8 cellular contexts compared by ENCODE assay signal in the genomic region with DNA sequence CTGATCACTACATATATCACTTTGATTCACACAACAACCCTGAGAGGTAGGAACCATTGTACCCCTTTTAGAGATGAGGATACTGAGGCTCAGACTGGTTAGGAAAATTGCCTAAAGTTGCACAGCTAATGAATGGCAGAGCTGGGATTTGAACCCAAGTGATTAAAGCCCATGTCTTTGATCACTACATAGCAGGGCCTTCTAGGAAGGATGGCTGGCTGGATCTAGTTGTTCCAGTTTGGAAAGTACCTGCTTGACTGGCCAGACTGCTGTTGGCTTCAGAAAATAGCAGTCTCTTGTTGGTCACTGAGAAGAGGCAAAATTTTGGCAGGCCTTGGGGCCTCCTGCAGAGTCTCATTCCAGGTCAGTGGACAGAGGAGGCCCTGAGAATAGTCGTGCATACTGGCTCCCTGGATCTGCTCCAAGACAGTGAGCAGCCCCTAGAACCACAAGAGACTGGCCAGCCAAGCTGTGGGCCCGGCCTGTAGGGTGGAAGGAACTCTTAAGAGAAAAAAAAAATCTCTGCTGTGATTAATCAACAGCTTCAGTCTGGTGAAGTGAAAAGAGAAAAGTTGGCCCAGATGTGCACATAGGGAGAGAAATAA. TPM values are rescaled to one million over a fixed set of nuclear protein-coding genes. Genes with fewer than 3 reads are reported as not detected.
DNase-seq lines count a peak whose midpoint lies in the region; ATAC-seq, FAIRE-seq and TF ChIP-seq lines count a peak whose summit lies in the region.

No MANE protein-coding gene starts in this region.

- H3K36me3 Mint-ChIP-seq in chondrocyte (ENCODE audit: low read depth) = peaks cover 7% of the 10 kb centered on the region

- 30% methylated on average over 2 of the region's 2 CpGs for WGBS in HepG2 (ENCODE audit: low lambda C conversion rate)
- 14 to 16% methylated on average over 2 of the region's 2 CpGs for WGBS in thyroid gland, 2 donors

- no peak overlapping the region for H3K4me3 ChIP-seq in HepG2 (replicated peaks in 1 of 3; ENCODE audit: insufficient read depth in 1 of 3, low read depth in 2 of 3, low read length in 3 of 3)
- no peak overlapping the region for H3K4me3 ChIP-seq in thyroid gland (replicated peaks in 1 of 3)
- no peak overlapping the region for H3K4me3 ChIP-seq in colonic mucosa

- no peaks in the 10 kb centered on the region for H3K27me3 Mint-ChIP-seq in chondrocyte (ENCODE audit: low read depth)

- FAIRE-seq in HepG2 (lab: Jason Lieb, UNC) = peak; percentile 55

- peak; percentile 55 for DNase-seq in activated effector memory CD4-positive, alpha-beta T cell treated with anti-CD3 and anti-CD28 coated beads, Interleukin-2, amount 50 U/mL, for 16 hours
- no peak for DNase-seq in activated effector memory CD4-positive, alpha-beta T cell treated with Interleukin-2 at 50 U/mL for 16 hours
- no peak for DNase-seq in chondrocyte (ENCODE audit: low spot score)
- DNase-seq in HepG2 (ENCODE audit: low spot score) = no peak
- DNase-seq in thyroid gland = peak; percentile 98 to 99
- DNase-seq in NCI-H2171 (lab: John Stamatoyannopoulos, UW) = no peak
- DNase-seq in GOT3 (lab: John Stamatoyannopoulos, UW) = no peak
- no peak for DNase-seq in colonic mucosa

- H3K9ac ChIP-seq in HepG2 (ENCODE audit: insufficient read depth, low read depth, low read length) (peak overlapping the region; percentile 48; the same call in 1 of the 2 replicates), colonic mucosa (ENCODE audit: low read depth in 2 of 2, low read length in 2 of 2) (no peak overlapping the region)

- TF ChIP-seq EP300 in HepG2 (IDR thresholded peaks at IDR 0.05; ENCODE audit: low read depth in 2 of 2, low read length in 2 of 2) = no peak
- TF ChIP-seq EP300 in HepG2 (CRISPR knock-in tag; IDR thresholded peaks at IDR 0.05; ENCODE audit: borderline replicate concordance) = no peak

- H4K20me1 ChIP-seq in HepG2 (ENCODE audit: insufficient read depth, low read length) = no peaks in the 10 kb centered on the region

- H3K36me3 ChIP-seq in HepG2 (replicated peaks in 1 of 2; ENCODE audit: control insufficient read depth in 1 of 2, insufficient read depth in 2 of 2, low read length in 2 of 2) (peaks cover 8 to 16% of the 10 kb centered on the region in 2 experiments; a peak in 4 of 5 replicates), thyroid gland (peaks cover 0 to 8% of the 10 kb centered on the region in 2 donors), colonic mucosa (no peaks in the 10 kb centered on the region)

- peak; percentile 35 for ATAC-seq in HepG2

- H3K27me3 ChIP-seq in HepG2 (ENCODE audit: control insufficient read depth in 1 of 2, insufficient read depth in 2 of 2, low read length in 2 of 2) = no peaks in the 10 kb centered on the region
- H3K27me3 ChIP-seq in thyroid gland = no peaks in the 10 kb centered on the region
- H3K27me3 ChIP-seq in colonic mucosa = no peaks in the 10 kb centered on the region

- H3K4me3 Mint-ChIP-seq in chondrocyte (ENCODE audit: unreplicated experiment) = no peak overlapping the region

- in situ Hi-C loops in HepG2 (cut with HindIII; ENCODE audit: extremely low pct_ligation_motif_present, low pct_unique_long_range_greater_than_20kb) = no loop called here

- TF ChIP-seq POLR2A in HepG2 (IDR thresholded peaks at IDR 0.05; ENCODE audit: insufficient read depth in 1 of 2, low read depth in 2 of 2, low read length in 2 of 2) (no peak), thyroid gland (IDR thresholded peaks at IDR 0.05) (no peak)

- H3K4me1 ChIP-seq in HepG2 (ENCODE audit: insufficient read depth, low read length) (peaks cover 28% of the 10 kb centered on the region), thyroid gland (peaks cover 58 to 63% of the 10 kb centered on the region in 2 donors), colonic mucosa (no peaks in the 10 kb centered on the region)

- no peaks in the 10 kb centered on the region for H3K9me3 Mint-ChIP-seq in chondrocyte (ENCODE audit: low read depth)

- no TSS peak for BruUV-seq in HepG2 (replicated peaks; lab: Mats Ljungman, UMichigan)

- TF ChIP-seq CTCF in chondrocyte (IDR thresholded peaks at IDR 0.05) = no peak
- TF ChIP-seq CTCF in HepG2 (CRISPR knock-in tag; IDR thresholded peaks at IDR 0.05) = no peak
- no peak for TF ChIP-seq CTCF in thyroid gland (IDR thresholded peaks at IDR 0.05)
- no peak for TF ChIP-seq CTCF in colonic mucosa (IDR thresholded peaks at IDR 0.05)

- CTCF ChIA-PET in HepG2 (lab: Yijun Ruan, JAX; ENCODE audit: low intra/inter-chr PET ratio, low total read pairs) = no interaction called here

- H3K27ac Mint-ChIP-seq in chondrocyte (ENCODE audit: unreplicated experiment) = peak overlapping the region; percentile 82

- POLR2A ChIA-PET in HepG2 (lab: Yijun Ruan, JAX) = interaction anchor here (0.6 to 2.2 kb wide), 3 partner anchors 9 to 42 kb away, joined by 3 to 13 read pairs (median 3); no protein-coding TSS in a partner anchor

- H3K79me2 ChIP-seq in HepG2 (ENCODE audit: insufficient read depth, low read length) = peaks cover 8% of the 10 kb centered on the region

- H3K27ac ChIP-seq in HepG2 (ENCODE audit: extremely low read length, insufficient read depth, low read length) (peak overlapping the region; percentile 67), thyroid gland (peak overlapping the region; percentile 89 to 92 (median 89)), colonic mucosa (no peak overlapping the region)

- H3K9me3 ChIP-seq in HepG2 (ENCODE audit: low read length) = no peaks in the 10 kb centered on the region
- H3K9me3 ChIP-seq in thyroid gland = no peaks in the 10 kb centered on the region
- no peaks in the 10 kb centered on the region for H3K9me3 ChIP-seq in colonic mucosa

- H3K4me2 ChIP-seq in HepG2 (ENCODE audit: low read depth, low read length) = peak overlapping the region; percentile 54

- H3K4me1 Mint-ChIP-seq in chondrocyte (ENCODE audit: low read depth) = peaks cover 68% of the 10 kb centered on the region

- intact Hi-C loops in HepG2 (cut with micrococcal nuclease; ENCODE audit: unreplicated experiment) (loop anchor here (1.0 kb wide), 2 partner anchors 8 to 55 kb away; no protein-coding TSS in a partner anchor), thyroid gland (cut with DNase I) (no loop called here), colonic mucosa (cut with DNase I) (no loop called here)

- TF ChIP-seq RAD21 in HepG2 (CRISPR knock-in tag; IDR thresholded peaks at IDR 0.05) = no peak

- no peak overlapping the region for H2AFZ ChIP-seq in HepG2 (ENCODE audit: low read length)

TF ChIP-seq in HepG2, 621 proteins besides CTCF, POLR2A, EP300 and RAD21 (continues in another document):
- TF ChIP-seq ZFP36 (IDR thresholded peaks at IDR 0.05; ENCODE audit: borderline replicate concordance, low read depth, low read length, partially characterized antibody) (no peak), ZMAT3 (CRISPR knock-in tag; conservative IDR thresholded peaks at IDR 0.05) (no peak), NCOA1 (CRISPR knock-in tag; IDR thresholded peaks at IDR 0.05) (peak; percentile 40; the same call in 1 of the 2 replicates), ZNF598 (CRISPR knock-in tag; IDR thresholded peaks at IDR 0.05; ENCODE audit: borderline replicate concordance) (0 out of 2 replicates have a peak, but pooled peaks have one; percentile 4), RBFOX2 (IDR thresholded peaks at IDR 0.05; ENCODE audit: low read depth, low read length) (no peak)
- TF ChIP-seq, protein P1, sequence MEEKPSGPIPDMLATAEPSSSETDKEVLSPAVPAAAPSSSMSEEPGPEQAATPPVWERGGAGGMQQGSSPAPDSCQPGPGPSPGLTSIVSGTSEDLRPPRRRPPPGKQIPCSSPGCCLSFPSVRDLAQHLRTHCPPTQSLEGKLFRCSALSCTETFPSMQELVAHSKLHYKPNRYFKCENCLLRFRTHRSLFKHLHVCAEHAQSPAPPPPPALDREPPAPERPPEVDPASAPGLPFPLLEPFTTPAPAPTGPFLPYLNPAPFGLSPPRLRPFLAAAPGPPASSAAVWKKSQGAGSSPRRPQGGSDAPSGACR (CRISPR knock-in tag; IDR thresholded peaks at IDR 0.05) = peak; percentile 55; the same call in 1 of the 2 replicates
- TF ChIP-seq, protein P2, sequence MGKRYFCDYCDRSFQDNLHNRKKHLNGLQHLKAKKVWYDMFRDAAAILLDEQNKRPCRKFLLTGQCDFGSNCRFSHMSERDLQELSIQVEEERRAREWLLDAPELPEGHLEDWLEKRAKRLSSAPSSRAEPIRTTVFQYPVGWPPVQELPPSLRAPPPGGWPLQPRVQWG (CRISPR knock-in tag; IDR thresholded peaks at IDR 0.05; ENCODE audit: borderline replicate concordance, low read depth) = no peak

RNA-seq across cellular contexts. Expression of a gene that starts 17.5 kb away (rescaled TPM):
- total RNA-seq in chondrocyte (25.9 to 28.3 TPM (median 27.0 TPM) in 3 replicates), HepG2 (2016; rRNA removed; fragmentation: Illumina TruSeq; extraction: Trizol) (5.8 and 6.1 TPM in 2 replicates), thyroid gland (10 to 100 TPM; 17.3 to 40.3 (median 35.9) TPM), colonic mucosa (10 to 100 TPM; 38.1 to 41.8 TPM)
- 2.7 and 2.8 TPM in 2 replicates for total RNA-seq in HepG2 (2016; cell fraction: cytosol; rRNA removed; fragmentation: Illumina TruSeq; extraction: Trizol; ENCODE audit: low read depth)
- 4.8 and 5.7 TPM in 2 replicates for total RNA-seq in HepG2 (2016; cell fraction: insoluble cytoplasmic fraction; rRNA removed; fragmentation: Illumina TruSeq; extraction: Trizol)
- 6.6 and 7.6 TPM in 2 replicates for total RNA-seq in HepG2 (2016; cell fraction: membrane; rRNA removed; fragmentation: Illumina TruSeq; extraction: Trizol)
- 3.7 and 4.7 TPM in 2 replicates for total RNA-seq in HepG2 (2016; cell fraction: nucleus; rRNA removed; fragmentation: Illumina TruSeq; extraction: Trizol)
- 13.3 and 16.2 TPM in 2 replicates for polyA plus RNA-seq in HepG2 (2011; rRNA removed)
- polyA plus RNA-seq in HepG2 (2011; cell fraction: cytosol; rRNA removed) = 11.1 and 13.7 TPM in 2 replicates
- 26.3 and 29.6 TPM in 2 replicates for polyA plus RNA-seq in HepG2 (2011; cell fraction: nucleus; rRNA removed)
- polyA plus RNA-seq in HepG2 (2012) = 10.1 and 11.2 TPM in 2 replicates
- polyA plus RNA-seq in HepG2 (2016; cell fraction: cytosol; fragmentation: Illumina TruSeq; extraction: Trizol; ENCODE audit: low read depth) = 1.9 and 2.4 TPM in 2 replicates
- polyA plus RNA-seq in HepG2 (2016; cell fraction: insoluble cytoplasmic fraction; fragmentation: Illumina TruSeq; extraction: Trizol; ENCODE audit: low read depth) = 7.9 and 11.5 TPM in 2 replicates
- 7.6 and 8.0 TPM in 2 replicates for polyA plus RNA-seq in HepG2 (2016; cell fraction: membrane; fragmentation: Illumina TruSeq; extraction: Trizol; ENCODE audit: low read depth)
- 16.8 and 19.6 TPM in 2 replicates for polyA plus RNA-seq in HepG2 (2016; cell fraction: nucleus; fragmentation: Illumina TruSeq; extraction: Trizol; ENCODE audit: insufficient read depth, low read depth)
- polyA minus RNA-seq in HepG2 (2011; rRNA and poly(A)+ RNA removed; ENCODE audit: low replicate concordance) = 8.4 and 18.8 TPM in 2 replicates
- 6.6 and 6.9 TPM in 2 replicates for polyA minus RNA-seq in HepG2 (2011; cell fraction: cytosol; rRNA and poly(A)+ RNA removed)
- 5.6 and 5.7 TPM in 2 replicates for polyA minus RNA-seq in HepG2 (2011; cell fraction: nucleus; rRNA and poly(A)+ RNA removed)

Comparison
In these comparisons a context has a peak if more than half of its experiments do, and no peak if none do; other contexts are left out.
1. DNase-seq: peak in activated effector memory CD4-positive, alpha-beta T cell treated with anti-CD3 and anti-CD28 coated beads, Interleukin-2, amount 50 U/mL, for 16 hours (single experiment) and thyroid gland (2 of 2); none in activated effector memory CD4-positive, alpha-beta T cell treated with Interleukin-2 at 50 U/mL for 16 hours (single experiment), chondrocyte (single experiment), HepG2 (single experiment), NCI-H2171 (single experiment), GOT3 (single experiment) and colonic mucosa (single experiment).